Comparison of ENCODE assay signal across 10 cellular contexts in genomic region chr20:49037962-49038387, GRCh38. TPM values are rescaled to one million over a fixed set of nuclear protein-coding genes. Genes with fewer than 3 reads are reported as not detected.
DNase-seq lines count a peak whose midpoint lies in the region; ATAC-seq and FAIRE-seq lines count a peak whose summit lies in the region.
"Had no signal": no experiment of that assay in that cellular context is flagged by ENCODE, and none has a peak within 500 bp of the region (broad histone marks: within the 10 kb centered on the region; RNA-seq: fewer than 3 reads in every experiment).

No MANE protein-coding gene starts in this region.

- H3K9me3 ChIP-seq in small intestine (ENCODE audit: control insufficient read depth, low read depth): no peaks in the 10 kb centered on the region

- H3K27ac Mint-ChIP-seq in activated naive CD8-positive, alpha-beta T cell: peak overlapping the region; percentile 46
- H3K27ac Mint-ChIP-seq in stimulated activated naive B cell treated with anti-CD40 and anti-IgM and Interleukin-4, amounts not matched to agents 10 μg/mL and 1 μg/mL and 100 μg/mL, for 72 hours: peak overlapping the region; percentile 68

- peaks cover 3% of the 10 kb centered on the region for H3K36me3 Mint-ChIP-seq in activated naive CD8-positive, alpha-beta T cell
- H3K36me3 Mint-ChIP-seq in stimulated activated naive B cell treated with anti-CD40 and anti-IgM and Interleukin-4, amounts not matched to agents 10 μg/mL and 1 μg/mL and 100 μg/mL, for 72 hours: peaks cover 10 to 27% of the 10 kb centered on the region in 2 donors

- H3K4me1 ChIP-seq in small intestine (ENCODE audit: control insufficient read depth in 2 of 2, insufficient read depth in 1 of 2, low read depth in 1 of 2, low read length in 1 of 2): no peaks in the 10 kb centered on the region

- H3K4me3 Mint-ChIP-seq in activated naive CD8-positive, alpha-beta T cell: peak overlapping the region; percentile 36
- peak overlapping the region in 1 of 2 donors; percentile 63 for H3K4me3 Mint-ChIP-seq in stimulated activated naive B cell treated with anti-CD40 and anti-IgM and Interleukin-4, amounts not matched to agents 10 μg/mL and 1 μg/mL and 100 μg/mL, for 72 hours

- no peak overlapping the region for H3K27ac ChIP-seq in small intestine (ENCODE audit: low read depth in 1 of 2, low read length in 1 of 2)

- 57 to 82% (median 66%) methylated on average over 3 of the region's 3 CpGs for WGBS in small intestine, 3 donors

- peaks cover 17% of the 10 kb centered on the region for H3K4me1 Mint-ChIP-seq in activated naive CD8-positive, alpha-beta T cell (ENCODE audit: low read depth)
- peaks cover 6 to 15% of the 10 kb centered on the region in 2 donors for H3K4me1 Mint-ChIP-seq in stimulated activated naive B cell treated with anti-CD40 and anti-IgM and Interleukin-4, amounts not matched to agents 10 μg/mL and 1 μg/mL and 100 μg/mL, for 72 hours

- H3K27me3 ChIP-seq in small intestine (ENCODE audit: control insufficient read depth in 2 of 2, insufficient read depth in 2 of 2, low read length in 2 of 2): no peaks in the 10 kb centered on the region

- peaks cover 0 to 8% of the 10 kb centered on the region in 2 donors for H3K36me3 ChIP-seq in small intestine (ENCODE audit: control insufficient read depth in 2 of 2, insufficient read depth in 2 of 2, low read length in 2 of 2)

- no peak overlapping the region for H3K4me3 ChIP-seq in small intestine (ENCODE audit: low read depth in 1 of 2, low read length in 2 of 2)

- peak; percentile 71 to 82 for ATAC-seq in stimulated activated naive B cell treated with anti-CD40 and anti-IgM and Interleukin-4, amounts not matched to agents 10 μg/mL and 1 μg/mL and 100 μg/mL, for 72 hours (replicated peaks)

- H3K9me3 Mint-ChIP-seq in activated naive CD8-positive, alpha-beta T cell (ENCODE audit: low read depth): no peaks in the 10 kb centered on the region
- H3K9me3 Mint-ChIP-seq in stimulated activated naive B cell treated with anti-CD40 and anti-IgM and Interleukin-4, amounts not matched to agents 10 μg/mL and 1 μg/mL and 100 μg/mL, for 72 hours: no peaks in the 10 kb centered on the region

- no peak for FAIRE-seq in small intestine (lab: Jason Lieb, UNC)

- peak; percentile 3 for DNase-seq in activated gamma-delta T cell treated with anti-CD3 and anti-CD28 coated beads, Interleukin-2, amount 50 U/mL, for 16 hours (ENCODE audit: low read depth)
- DNase-seq in activated gamma-delta T cell (lab: John Stamatoyannopoulos, UW) (no peak), SKM-1 (lab: John Stamatoyannopoulos, UW; ENCODE audit: unreplicated experiment) (peak; percentile 84), small intestine (no peak), inferior parietal cortex (ENCODE audit: extremely low spot score) (no peak), NCI-H1092 (lab: John Stamatoyannopoulos, UW) (no peak)
- DNase-seq in stimulated activated naive B cell treated with anti-CD40 and anti-IgM and Interleukin-4, amounts not matched to agents 10 μg/mL and 1 μg/mL and 100 μg/mL, for 72 hours: no peak
- DNase-seq: HCEC 1CT; NK-92 treated with Interleukin-12 subunit alpha and Interleukin-12 subunit beta, amount 100 ng/mL, for 24 hours had no signal

- no peaks in the 10 kb centered on the region for H3K27me3 Mint-ChIP-seq in activated naive CD8-positive, alpha-beta T cell
- H3K27me3 Mint-ChIP-seq in stimulated activated naive B cell treated with anti-CD40 and anti-IgM and Interleukin-4, amounts not matched to agents 10 μg/mL and 1 μg/mL and 100 μg/mL, for 72 hours: no peaks in the 10 kb centered on the region

RNA-seq across cellular contexts. Expression of gene CSE1L, which starts 8.1 kb away (rescaled TPM):
- 10 to 100 TPM; 11.9 to 33.8 (median 12.7) TPM for polyA plus RNA-seq in small intestine

Comparison
In these comparisons a context has a peak if more than half of its experiments do, and no peak if none do; other contexts are left out.
1. DNase-seq: peak in activated gamma-delta T cell treated with anti-CD3 and anti-CD28 coated beads, Interleukin-2, amount 50 U/mL, for 16 hours (single experiment) and SKM-1 (single experiment); none in activated gamma-delta T cell (single experiment), stimulated activated naive B cell treated with anti-CD40 and anti-IgM and Interleukin-4, amounts not matched to agents 10 μg/mL and 1 μg/mL and 100 μg/mL, for 72 hours (single experiment), small intestine (single experiment), inferior parietal cortex (single experiment) and NCI-H1092 (single experiment).